15 cellular contexts compared by ENCODE assay signal in the genomic region with DNA sequence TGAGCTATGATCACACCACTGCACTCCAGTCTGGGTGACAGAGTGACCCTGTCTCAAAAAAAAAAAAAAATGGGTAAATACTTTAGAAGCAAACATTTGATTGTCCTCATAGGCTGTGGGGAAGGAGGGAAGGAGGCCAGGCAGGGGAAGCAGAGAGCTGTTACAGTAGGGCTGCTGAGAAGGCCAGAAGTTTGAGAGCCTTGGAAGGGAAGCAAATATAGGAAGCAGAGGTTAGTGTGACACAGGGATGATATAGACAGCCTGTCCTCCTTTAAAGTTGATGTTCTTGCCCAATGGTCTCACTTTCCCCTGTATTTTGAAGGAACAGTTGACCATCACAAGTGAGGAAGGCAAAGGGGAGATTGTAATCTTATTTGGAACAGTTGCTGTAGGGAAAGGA. TPM values are rescaled to one million over a fixed set of nuclear protein-coding genes. Genes with fewer than 3 reads are reported as not detected.
DNase-seq lines count a peak whose midpoint lies in the region; ATAC-seq and TF ChIP-seq lines count a peak whose summit lies in the region.
"Had no signal": no experiment of that assay in that cellular context is flagged by ENCODE, and none has a peak within 500 bp of the region (broad histone marks: within the 10 kb centered on the region; RNA-seq: fewer than 3 reads in every experiment).

No MANE protein-coding gene starts in this region.

- H3K4me1 ChIP-seq in trophoblast cell (ENCODE audit: control insufficient read depth in 1 of 2, insufficient read depth in 2 of 2, low read length in 2 of 2) = peaks cover 3 to 5% of the 10 kb centered on the region in 2 experiments

- no peak overlapping the region for H3K4me3 Mint-ChIP-seq in Calu3 (ENCODE audit: low read depth, unreplicated experiment)
- no peak overlapping the region for H3K4me3 Mint-ChIP-seq in dendritic cell treated with granulocyte-macrophage colony-stimulating factor and Interleukin-4, amounts not matched to agents 40 ng/mL and 50 ng/mL, for 4 days
- no peak overlapping the region for H3K4me3 Mint-ChIP-seq in stimulated activated effector memory CD8-positive, alpha-beta T cell treated with anti-CD3 and anti-CD28 coated beads, Interleukin-12 subunit alpha, Interleukin-12 subunit beta, amount 100 ng/mL, for 72 hours
- H3K4me3 Mint-ChIP-seq: B cell, H9 had no signal

- no peak overlapping the region for H3K14ac ChIP-seq in trophoblast cell (ENCODE audit: low read length)

- no peak overlapping the region for H2BK5ac ChIP-seq in trophoblast cell (ENCODE audit: low read depth, low read length, poor library complexity)

- H3K36me3 ChIP-seq in trophoblast cell (ENCODE audit: control insufficient read depth in 1 of 2, insufficient read depth in 2 of 2, low read length in 2 of 2) = peaks cover 0 to 2% of the 10 kb centered on the region in 2 experiments

- no peak overlapping the region for H3K9ac ChIP-seq in trophoblast cell (ENCODE audit: low read length)

- H4K8ac ChIP-seq in trophoblast cell (ENCODE audit: low read depth, low read length) = no peak overlapping the region

- no peak overlapping the region for H3K23ac ChIP-seq in trophoblast cell (ENCODE audit: low read length)

- H3K4ac ChIP-seq in trophoblast cell (ENCODE audit: low read depth, low read length) = no peak overlapping the region

- no peaks in the 10 kb centered on the region for H3K9me3 Mint-ChIP-seq in Calu3 (ENCODE audit: low read depth, unreplicated experiment)
- no peaks in the 10 kb centered on the region for H3K9me3 Mint-ChIP-seq in dendritic cell treated with granulocyte-macrophage colony-stimulating factor and Interleukin-4, amounts not matched to agents 40 ng/mL and 50 ng/mL, for 4 days
- H3K9me3 Mint-ChIP-seq in stimulated activated effector memory CD8-positive, alpha-beta T cell treated with anti-CD3 and anti-CD28 coated beads, Interleukin-12 subunit alpha, Interleukin-12 subunit beta, amount 100 ng/mL, for 72 hours = no peaks in the 10 kb centered on the region
- H3K9me3 Mint-ChIP-seq: CD4-positive, alpha-beta memory T cell; H9 had no signal

- no TSS peak for BruUV-seq in Calu3 (replicated peaks; lab: Mats Ljungman, UMichigan)

- CTCF ChIA-PET in Calu3 (lab: Charles Lee) = interaction anchor here (0.6 to 1.4 kb wide), 3 partner anchors 11 to 357 kb away, joined by 3 to 5 read pairs (median 4); no protein-coding TSS in a partner anchor

- no peaks in the 10 kb centered on the region for H3K27me3 Mint-ChIP-seq in Calu3 (ENCODE audit: unreplicated experiment)
- H3K27me3 Mint-ChIP-seq in dendritic cell treated with granulocyte-macrophage colony-stimulating factor and Interleukin-4, amounts not matched to agents 40 ng/mL and 50 ng/mL, for 4 days = peaks cover 7% of the 10 kb centered on the region

- ATAC-seq in stimulated activated effector memory CD8-positive, alpha-beta T cell treated with anti-CD3 and anti-CD28 coated beads, Interleukin-12 subunit alpha, Interleukin-12 subunit beta, amount 100 ng/mL, for 72 hours = no peak

- H3K79me1 ChIP-seq in trophoblast cell (ENCODE audit: low read length) = peaks cover 3% of the 10 kb centered on the region

- no peak overlapping the region for H3K4me3 ChIP-seq in trophoblast cell (ENCODE audit: low read depth, low read length)

- H2AK5ac ChIP-seq in trophoblast cell (ENCODE audit: low read length) = no peak overlapping the region

- H3K4me1 Mint-ChIP-seq in Calu3 (ENCODE audit: low read depth, unreplicated experiment) = no peaks in the 10 kb centered on the region
- peaks cover 48% of the 10 kb centered on the region for H3K4me1 Mint-ChIP-seq in dendritic cell treated with granulocyte-macrophage colony-stimulating factor and Interleukin-4, amounts not matched to agents 40 ng/mL and 50 ng/mL, for 4 days (ENCODE audit: low read depth)
- peaks cover 6% of the 10 kb centered on the region for H3K4me1 Mint-ChIP-seq in stimulated activated effector memory CD8-positive, alpha-beta T cell treated with anti-CD3 and anti-CD28 coated beads, Interleukin-12 subunit alpha, Interleukin-12 subunit beta, amount 100 ng/mL, for 72 hours

- peak; percentile 17 for DNase-seq in activated CD8-positive, alpha-beta memory T cell treated with anti-CD3 and anti-CD28 coated beads, Interleukin-2, amount 50 U/mL, for 48 hours
- no peak for DNase-seq in activated CD8-positive, alpha-beta memory T cell treated with anti-CD3 and anti-CD28 coated beads, Interleukin-2, amount 50 U/mL, for 4 hours
- DNase-seq in Calu3 (no peak), trophoblast cell (no peak), amygdala (lab: John Stamatoyannopoulos, UW) (no peak), NCI-H748 (lab: John Stamatoyannopoulos, UW; ENCODE audit: unreplicated experiment) (no peak)
- DNase-seq in stimulated activated effector memory CD8-positive, alpha-beta T cell treated with anti-CD3 and anti-CD28 coated beads, Interleukin-12 subunit alpha, Interleukin-12 subunit beta, amount 100 ng/mL, for 72 hours (ENCODE audit: low spot score in 2 of 2) = no peak
- DNase-seq: C1 segment of cervical spinal cord; CD4-positive, alpha-beta memory T cell; DND-41; GDM1; GOT3; H9 had no signal

- H4K91ac ChIP-seq in trophoblast cell (ENCODE audit: low read depth, low read length) = no peak overlapping the region

- no peak overlapping the region for H3K27ac ChIP-seq in trophoblast cell (ENCODE audit: low read depth, low read length)

- no peak overlapping the region for H3K4me2 ChIP-seq in trophoblast cell (ENCODE audit: low read length)

- intact Hi-C loops in Calu3 (cut with micrococcal nuclease; ENCODE audit: unreplicated experiment) = no loop called here
- intact Hi-C loops in dendritic cell treated with granulocyte-macrophage colony-stimulating factor and Interleukin-4, amounts not matched to agents 40 ng/mL and 50 ng/mL, for 4 days (cut with micrococcal nuclease) = no loop called here

- no peak overlapping the region for H2BK12ac ChIP-seq in trophoblast cell (ENCODE audit: low read length)

- H3K9me3 ChIP-seq in trophoblast cell (ENCODE audit: insufficient read depth, low read depth, low read length) = no peaks in the 10 kb centered on the region

- H4K12ac ChIP-seq in trophoblast cell (ENCODE audit: low read depth, low read length) = no peak overlapping the region

- H3K27ac Mint-ChIP-seq in Calu3 (ENCODE audit: unreplicated experiment) = peak overlapping the region; percentile 45
- peak overlapping the region; percentile 34 for H3K27ac Mint-ChIP-seq in dendritic cell treated with granulocyte-macrophage colony-stimulating factor and Interleukin-4, amounts not matched to agents 40 ng/mL and 50 ng/mL, for 4 days
- peak overlapping the region; percentile 5 for H3K27ac Mint-ChIP-seq in stimulated activated effector memory CD8-positive, alpha-beta T cell treated with anti-CD3 and anti-CD28 coated beads, Interleukin-12 subunit alpha, Interleukin-12 subunit beta, amount 100 ng/mL, for 72 hours
- H3K27ac Mint-ChIP-seq: B cell had no signal

- H3K27me3 ChIP-seq in trophoblast cell (ENCODE audit: insufficient read depth, low read length) = no peaks in the 10 kb centered on the region

- H2AFZ ChIP-seq in trophoblast cell (ENCODE audit: insufficient read depth, low read length, poor library complexity) = no peak overlapping the region

- peaks cover 2% of the 10 kb centered on the region for H3K79me2 ChIP-seq in trophoblast cell (ENCODE audit: control insufficient read depth, insufficient read depth, low read length, poor library complexity)

- no peak overlapping the region for H3K18ac ChIP-seq in trophoblast cell (ENCODE audit: low read length)

- H2BK120ac ChIP-seq in trophoblast cell (ENCODE audit: insufficient read depth, low read length, poor library complexity) = no peak overlapping the region

- no peak for TF ChIP-seq CTCF in Calu3 (IDR thresholded peaks at IDR 0.05; ENCODE audit: unreplicated experiment)

- peaks cover 18% of the 10 kb centered on the region for H3K36me3 Mint-ChIP-seq in Calu3 (ENCODE audit: insufficient read depth, unreplicated experiment)
- peaks cover 28% of the 10 kb centered on the region for H3K36me3 Mint-ChIP-seq in dendritic cell treated with granulocyte-macrophage colony-stimulating factor and Interleukin-4, amounts not matched to agents 40 ng/mL and 50 ng/mL, for 4 days (ENCODE audit: low read depth)
- H3K36me3 Mint-ChIP-seq in stimulated activated effector memory CD8-positive, alpha-beta T cell treated with anti-CD3 and anti-CD28 coated beads, Interleukin-12 subunit alpha, Interleukin-12 subunit beta, amount 100 ng/mL, for 72 hours = peaks cover 10% of the 10 kb centered on the region

RNA-seq across cellular contexts. Expression of gene ALPK3, which starts 5.3 kb away (rescaled TPM):
- total RNA-seq in Calu3 (2022) = 4.6 TPM in 2 replicates
- 11.4 TPM in 2 replicates for polyA plus RNA-seq in trophoblast cell (2013)
